1 cellular context compared by ENCODE assay signal in genomic region chr12:75633789-75634188, GRCh38.
TF ChIP-seq lines count a peak whose summit lies in the region.

No MANE protein-coding gene starts in this region.

TF ChIP-seq in WTC11, 78 proteins besides CTCF, POLR2A, EP300 and RAD21 (continued from another document):
- TF ChIP-seq ZSCAN18 (CRISPR knock-in tag; IDR thresholded peaks at IDR 0.05) (no peak), TEAD4 (CRISPR knock-in tag; IDR thresholded peaks at IDR 0.05) (no peak), NFE2L1 (CRISPR knock-in tag; IDR thresholded peaks at IDR 0.05) (no peak), E2F5 (CRISPR knock-in tag; IDR thresholded peaks at IDR 0.05) (no peak), PRRX2 (CRISPR knock-in tag; IDR thresholded peaks at IDR 0.05) (no peak), IRF1 (CRISPR knock-in tag; IDR thresholded peaks at IDR 0.05) (no peak), ZNF396 (CRISPR knock-in tag; IDR thresholded peaks at IDR 0.05; ENCODE audit: borderline replicate concordance) (no peak), MLX (CRISPR knock-in tag; IDR thresholded peaks at IDR 0.05) (no peak)
